15 cellular contexts compared by ENCODE assay signal in the genomic region with DNA sequence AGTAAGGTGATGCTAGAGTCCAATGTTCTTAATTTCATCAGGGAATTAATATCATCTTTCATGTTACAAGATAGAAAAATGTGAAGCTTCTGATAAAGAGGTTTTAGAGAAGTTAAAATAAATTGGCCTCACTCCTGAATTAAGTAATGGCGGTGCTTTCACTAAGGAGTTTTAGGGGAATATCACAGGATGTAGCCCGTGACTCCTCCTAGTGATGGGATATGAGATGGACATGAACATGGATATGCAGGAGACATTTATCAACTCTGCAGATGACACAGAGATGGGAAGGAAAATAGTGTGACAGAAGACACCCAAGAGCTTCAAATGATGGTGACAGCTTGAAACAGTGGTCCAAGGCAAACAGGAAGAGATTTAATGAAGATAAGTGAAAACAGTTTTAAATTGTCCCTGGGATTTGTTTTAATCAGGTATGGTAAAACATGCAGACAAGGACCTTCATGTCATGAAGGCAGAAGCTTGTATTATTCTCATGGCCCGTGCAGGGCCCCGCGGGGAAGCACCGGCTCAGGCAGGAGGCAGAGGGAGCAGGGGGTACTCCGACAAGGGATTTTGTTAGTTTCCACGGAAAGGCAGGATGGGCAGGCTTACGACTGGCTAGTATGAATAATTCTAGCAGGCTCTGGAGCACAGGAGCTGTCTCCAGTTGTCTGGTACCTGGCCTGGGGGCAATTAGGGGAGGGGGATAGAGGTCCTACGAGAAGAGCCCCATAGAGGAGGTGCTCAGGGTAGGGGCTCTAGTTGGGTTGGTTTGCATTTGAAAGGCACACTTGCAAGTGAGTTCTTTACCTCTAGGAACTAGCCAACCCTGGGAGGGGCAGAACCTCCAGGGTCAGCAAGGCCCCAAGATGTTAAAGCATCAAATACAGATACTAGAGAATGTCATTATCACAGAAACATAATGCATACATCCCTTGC. TPM values are rescaled to one million over a fixed set of nuclear protein-coding genes. Genes with fewer than 3 reads are reported as not detected.
DNase-seq lines count a peak whose midpoint lies in the region; ATAC-seq, FAIRE-seq and TF ChIP-seq lines count a peak whose summit lies in the region.
"Had no signal": no experiment of that assay in that cellular context is flagged by ENCODE, and none has a peak within 500 bp of the region (broad histone marks: within the 10 kb centered on the region; RNA-seq: fewer than 3 reads in every experiment).

No MANE protein-coding gene starts in this region.

- no peak overlapping the region for H2BK120ac ChIP-seq in H1 (replicated peaks; ENCODE audit: low read depth, low read length)

- 0 out of 2 replicates have a peak overlapping the region, but pooled peaks have one; percentile 49 for H2AFZ ChIP-seq in H1 (ENCODE audit: low read length)

- no peaks in the 10 kb centered on the region for H3K27me3 ChIP-seq in NT2/D1 (ENCODE audit: insufficient read depth, insufficient read length)
- no peaks in the 10 kb centered on the region for H3K27me3 ChIP-seq in H1 (replicated peaks in 1 of 4; ENCODE audit: control insufficient read depth in 3 of 4, extremely low read depth in 1 of 4, insufficient read depth in 3 of 4, low read length in 3 of 4)

- peak; percentile 37 to 38; a peak in 3 of 4 replicates for TF ChIP-seq RAD21 in H1 (IDR thresholded peaks at IDR 0.05 in 1 of 2, conservative IDR thresholded peaks at IDR 0.05 in 1 of 2; ENCODE audit: low read depth in 2 of 2, low read length in 2 of 2)

- peaks cover 21% of the 10 kb centered on the region for H3K9me3 Mint-ChIP-seq in mesothelial cell of epicardium
- H3K9me3 Mint-ChIP-seq in activated CD8-positive, alpha-beta memory T cell treated with anti-CD3 and anti-CD28 coated beads, Interleukin-2, amount 10 ng/mL, durations not matched to agents 7 days and 5 days (ENCODE audit: low read depth): no peaks in the 10 kb centered on the region
- H3K9me3 Mint-ChIP-seq: IgD-negative memory B cell had no signal

- no peak overlapping the region for H3K27ac Mint-ChIP-seq in mesothelial cell of epicardium
- H3K27ac Mint-ChIP-seq in activated CD8-positive, alpha-beta memory T cell treated with anti-CD3 and anti-CD28 coated beads, Interleukin-2, amount 10 ng/mL, durations not matched to agents 7 days and 5 days: no peak overlapping the region
- H3K27ac Mint-ChIP-seq: IgD-negative memory B cell had no signal

- no peak overlapping the region for H2AK5ac ChIP-seq in H1 (ENCODE audit: low read depth, low read length)

- H4K5ac ChIP-seq in H1 (ENCODE audit: insufficient read length, low read depth, low read length): no peak overlapping the region

- H3K36me3 ChIP-seq in NT2/D1 (ENCODE audit: insufficient read depth, insufficient read length, low read length): no peaks in the 10 kb centered on the region
- no peaks in the 10 kb centered on the region; a peak in 1 of 8 replicates for H3K36me3 ChIP-seq in H1 (ENCODE audit: control insufficient read depth in 2 of 4, insufficient read depth in 4 of 4, low read length in 3 of 4)

- H3K79me2 ChIP-seq in H1 (ENCODE audit: control insufficient read depth in 1 of 2, insufficient read depth in 2 of 2, low read length in 2 of 2): no peaks in the 10 kb centered on the region

- no peak overlapping the region; the same call in 1 of the 2 replicates for H2BK15ac ChIP-seq in H1 (ENCODE audit: low read length)

- no peak overlapping the region for H3K27ac ChIP-seq in H1 (ENCODE audit: low read depth, low read length)

- H4K8ac ChIP-seq in H1 (ENCODE audit: extremely low read depth, insufficient read depth, low read length): no peak overlapping the region; the same call in 1 of the 2 replicates

- H2BK5ac ChIP-seq in H1 (ENCODE audit: low read depth, low read length): no peak overlapping the region; the same call in 1 of the 2 replicates

- H3K56ac ChIP-seq in H1 (replicated peaks; ENCODE audit: insufficient read length, low read depth, low read length): no peak overlapping the region

- 0 out of 4 replicates have a peak overlapping the region, but pooled peaks of 1 of the 2 experiments have one; percentile 12 for H3K4me2 ChIP-seq in H1 (ENCODE audit: insufficient read depth in 1 of 2, low read depth in 2 of 2, low read length in 2 of 2)

- H3K9ac ChIP-seq in NT2/D1 (ENCODE audit: insufficient read length, low read depth): no peak overlapping the region
- no peak overlapping the region for H3K9ac ChIP-seq in H1 (replicated peaks in 1 of 4; ENCODE audit: extremely low read depth in 1 of 4, low read depth in 3 of 4, low read length in 3 of 4)

- H3K4me3 Mint-ChIP-seq in mesothelial cell of epicardium: no peak overlapping the region
- H3K4me3 Mint-ChIP-seq in activated CD8-positive, alpha-beta memory T cell treated with anti-CD3 and anti-CD28 coated beads, Interleukin-2, amount 10 ng/mL, durations not matched to agents 7 days and 5 days: no peak overlapping the region

- H3K23ac ChIP-seq in H1 (ENCODE audit: insufficient read length): no peak overlapping the region

- 46% methylated on average over 10 of the region's 10 CpGs; no CpG with 5 or more reads in 1 of the 2 experiments for WGBS in H1 (ENCODE audit: extremely low coverage in 1 of 2, insufficient coverage in 1 of 2, insufficient read length in 1 of 2, insufficient replicate concordance in 2 of 2, low coverage in 1 of 2, low lambda C conversion rate in 2 of 2, missing lambda C conversion rate in 1 of 2), 2 experiments

- no peak for TF ChIP-seq POLR2A in H1 (IDR thresholded peaks at IDR 0.05; ENCODE audit: control extremely low read depth in 1 of 2, low read depth in 2 of 2, low read length in 2 of 2)

- CTCF ChIA-PET in H1 (lab: Charles Lee; ENCODE audit: partially characterized antibody) (interaction anchor here (0.6 to 3.3 kb wide), 12 partner anchors 27 to 430 kb away, joined by 3 to 15 read pairs (median 4); no protein-coding TSS in a partner anchor), HEK293T (lab: Yijun Ruan, JAX) (interaction anchor here (0.6 kb wide), 1 partner anchor 27 kb away, joined by 3 read pairs; no protein-coding TSS in a partner anchor)
- CTCF ChIA-PET in activated CD8-positive, alpha-beta memory T cell treated with anti-CD3 and anti-CD28 coated beads, Interleukin-2, amount 10 ng/mL, durations not matched to agents 7 days and 5 days (lab: Charles Lee): no interaction called here

- no peak overlapping the region for H3K4ac ChIP-seq in H1 (replicated peaks; ENCODE audit: insufficient read length, low read depth, low read length)

- no peak for ATAC-seq in activated CD8-positive, alpha-beta memory T cell treated with anti-CD3 and anti-CD28 coated beads, Interleukin-2, amount 10 ng/mL, durations not matched to agents 7 days and 5 days
- no peak for ATAC-seq in GM21786 (IDR thresholded peaks at IDR 0.05; ENCODE audit: unreplicated experiment)

- TF ChIP-seq CTCF in H1 (IDR thresholded peaks at IDR 0.05; ENCODE audit: control extremely low read depth in 1 of 3, insufficient read depth in 1 of 3, low read depth in 1 of 3, low read length in 3 of 3) (peak in 1 of 3 experiments; percentile 9; a peak in 1 of 4 replicates), mesothelial cell of epicardium (IDR thresholded peaks at IDR 0.05; ENCODE audit: unreplicated experiment) (peak; percentile 13)

- H3K4me1 ChIP-seq in NT2/D1 (ENCODE audit: insufficient read depth, insufficient read length) (no peaks in the 10 kb centered on the region), H1 (replicated peaks in 1 of 4; ENCODE audit: control insufficient read depth in 3 of 4, insufficient read depth in 4 of 4, low read length in 3 of 4) (peaks cover 0 to 11% (median 4%) of the 10 kb centered on the region in 4 experiments; a peak in 4 of 7 replicates)

- H3K4me3 ChIP-seq in NT2/D1 (ENCODE audit: insufficient read length, low read depth) (no peak overlapping the region), H1 (ENCODE audit: extremely low read depth in 1 of 4, insufficient read depth in 2 of 4, low read depth in 3 of 4, low read length in 4 of 4) (peak overlapping the region in 1 of 4 experiments; percentile 19; a peak in 1 of 8 replicates)

- no peaks in the 10 kb centered on the region; the same call in 1 of the 2 replicates for H3K9me3 ChIP-seq in NT2/D1 (ENCODE audit: insufficient read depth, low read length)
- peaks cover 3 to 7% of the 10 kb centered on the region in 2 experiments; a peak in 2 of 4 replicates for H3K9me3 ChIP-seq in H1 (ENCODE audit: insufficient read depth in 2 of 2, low read depth in 1 of 2, low read length in 1 of 2)

- POLR2A ChIA-PET in H1 (lab: Charles Lee; ENCODE audit: partially characterized antibody): interaction anchor here (0.6 to 1.2 kb wide), 2 partner anchors 35 to 41 kb away, joined by 3 read pairs; no protein-coding TSS in a partner anchor
- POLR2A ChIA-PET in HEK293T (lab: Yijun Ruan, JAX): no interaction called here

- DNase-seq in ELF-1 (ENCODE audit: low read depth, low spot score) (peak; percentile 69), NT2/D1 (ENCODE audit: low read depth, low spot score) (peak; percentile 44), H1 (ENCODE audit: low read depth in 1 of 2, low spot score in 2 of 2) (no peak), mesothelial cell of epicardium (ENCODE audit: low spot score in 2 of 2, unreplicated experiment in 2 of 2) (no peak), HEK293T (ENCODE audit: extremely low spot score) (no peak), NCI-H510A (lab: John Stamatoyannopoulos, UW) (no peak)
- no peak for DNase-seq in activated CD8-positive, alpha-beta memory T cell treated with anti-CD3 and anti-CD28 coated beads, Interleukin-2, amount 10 ng/mL, durations not matched to agents 7 days and 5 days
- DNase-seq: activated CD4-positive, alpha-beta T cell treated with anti-CD3 and anti-CD28 coated beads for 1 hour; activated gamma-delta T cell treated with Interleukin-2 at 50 U/mL for 16 hours; DMS 273 treated with DMSO at 0.1 percent for 48 hours; hippocampal formation; NCI-H187 treated with DMSO at 0.1 percent for 48 hours; RPMI8226 had no signal

- no peaks in the 10 kb centered on the region for H3K79me1 ChIP-seq in H1 (ENCODE audit: low read depth, low read length)

- 0 out of 2 replicates have a peak overlapping the region, but pooled peaks have one; percentile 90 for H2BK20ac ChIP-seq in H1 (ENCODE audit: low read length)

- H3K18ac ChIP-seq in H1 (ENCODE audit: extremely low read depth, low read length): no peak overlapping the region

- no peaks in the 10 kb centered on the region for H3K27me3 Mint-ChIP-seq in mesothelial cell of epicardium (ENCODE audit: low read depth)
- H3K27me3 Mint-ChIP-seq in activated CD8-positive, alpha-beta memory T cell treated with anti-CD3 and anti-CD28 coated beads, Interleukin-2, amount 10 ng/mL, durations not matched to agents 7 days and 5 days: no peaks in the 10 kb centered on the region

- no peak overlapping the region for H3K14ac ChIP-seq in H1 (ENCODE audit: insufficient read length)

- H3K23me2 ChIP-seq in H1 (ENCODE audit: low read depth, low read length): no peaks in the 10 kb centered on the region

- TF ChIP-seq EP300 in H1 (IDR thresholded peaks at IDR 0.05; ENCODE audit: borderline replicate concordance in 1 of 2, low read depth in 2 of 2, low read length in 2 of 2): no peak

- H3K4me1 Mint-ChIP-seq in mesothelial cell of epicardium: peaks cover 4% of the 10 kb centered on the region
- H3K4me1 Mint-ChIP-seq in activated CD8-positive, alpha-beta memory T cell treated with anti-CD3 and anti-CD28 coated beads, Interleukin-2, amount 10 ng/mL, durations not matched to agents 7 days and 5 days: no peaks in the 10 kb centered on the region
- H3K4me1 Mint-ChIP-seq: IgD-negative memory B cell had no signal

- FAIRE-seq in H1 (lab: Jason Lieb, UNC): no peak

- H4K20me1 ChIP-seq in H1 (replicated peaks in 1 of 2; ENCODE audit: control insufficient read depth in 1 of 2, insufficient read depth in 2 of 2, low read length in 2 of 2): no peaks in the 10 kb centered on the region

- peaks cover 3% of the 10 kb centered on the region for H3K36me3 Mint-ChIP-seq in mesothelial cell of epicardium
- H3K36me3 Mint-ChIP-seq in activated CD8-positive, alpha-beta memory T cell treated with anti-CD3 and anti-CD28 coated beads, Interleukin-2, amount 10 ng/mL, durations not matched to agents 7 days and 5 days: no peaks in the 10 kb centered on the region
- H3K36me3 Mint-ChIP-seq: IgD-negative memory B cell had no signal

- no peak overlapping the region for H2BK12ac ChIP-seq in H1 (ENCODE audit: low read depth, low read length)

- no peak overlapping the region for H4K91ac ChIP-seq in H1 (replicated peaks; ENCODE audit: insufficient read length, low read length)

RNA-seq across cellular contexts. Expression of a gene that starts 38.7 kb away (rescaled TPM):
- total RNA-seq in H1 (2021; fragmentation: NEBNext Ultra II Directional; extraction: Animal tissue kit (Norgen Biotek cat#: 25700)): 97.9 and 104 TPM in 2 replicates
- 24.7 and 29.6 TPM in 2 replicates for polyA plus RNA-seq in H1 (2011; rRNA removed)
- 29.0 TPM for polyA plus RNA-seq in H1 (2011; cell fraction: cytosol; rRNA removed)
- polyA plus RNA-seq in H1 (2011; cell fraction: nucleus; rRNA removed): 68.0 TPM
- polyA plus RNA-seq in H1 (2012, experiment 1 of 2): 56.1 to 128 TPM (median 79.3 TPM) in 4 replicates
- 25.3 TPM for polyA plus RNA-seq in H1 (2012, experiment 2 of 2)
- polyA plus RNA-seq in H1 (2013, experiment 1 of 2): 65.6 TPM
- 69.0 TPM for polyA plus RNA-seq in H1 (2013, experiment 2 of 2)
- 87.0 and 138 TPM in 2 replicates for polyA minus RNA-seq in H1 (2011; rRNA and poly(A)+ RNA removed)
- polyA minus RNA-seq in H1 (2011; cell fraction: cytosol; rRNA and poly(A)+ RNA removed): 81.0 TPM
- 137 TPM for polyA minus RNA-seq in H1 (2011; cell fraction: nucleus; rRNA and poly(A)+ RNA removed)
- total RNA-seq in mesothelial cell of epicardium: 267 to 289 TPM (median 285 TPM) in 3 replicates
- under 1 TPM; 0.44 to 0.87 TPM for total RNA-seq in activated CD8-positive, alpha-beta memory T cell treated with anti-CD3 and anti-CD28 coated beads, Interleukin-2, amount 10 ng/mL, durations not matched to agents 7 days and 5 days

Comparison
In these comparisons a context has a peak if more than half of its experiments do, and no peak if none do; other contexts are left out.
1. DNase-seq: peak in ELF-1 (single experiment) and NT2/D1 (single experiment); none in H1 (0 of 2), mesothelial cell of epicardium (0 of 2), activated CD8-positive, alpha-beta memory T cell treated with anti-CD3 and anti-CD28 coated beads, Interleukin-2, amount 10 ng/mL, durations not matched to agents 7 days and 5 days (single experiment), HEK293T (single experiment) and NCI-H510A (single experiment).
2. RNA of a gene that starts 38.7 kb away (total RNA-seq): 267 to 289 TPM in mesothelial cell of epicardium and 97.9 to 104 TPM in H1; 0.44 to 0.87 TPM in activated CD8-positive, alpha-beta memory T cell treated with anti-CD3 and anti-CD28 coated beads, Interleukin-2, amount 10 ng/mL, durations not matched to agents 7 days and 5 days; every median in the first group is over 10 times any median in the second.